In the genomic region with DNA sequence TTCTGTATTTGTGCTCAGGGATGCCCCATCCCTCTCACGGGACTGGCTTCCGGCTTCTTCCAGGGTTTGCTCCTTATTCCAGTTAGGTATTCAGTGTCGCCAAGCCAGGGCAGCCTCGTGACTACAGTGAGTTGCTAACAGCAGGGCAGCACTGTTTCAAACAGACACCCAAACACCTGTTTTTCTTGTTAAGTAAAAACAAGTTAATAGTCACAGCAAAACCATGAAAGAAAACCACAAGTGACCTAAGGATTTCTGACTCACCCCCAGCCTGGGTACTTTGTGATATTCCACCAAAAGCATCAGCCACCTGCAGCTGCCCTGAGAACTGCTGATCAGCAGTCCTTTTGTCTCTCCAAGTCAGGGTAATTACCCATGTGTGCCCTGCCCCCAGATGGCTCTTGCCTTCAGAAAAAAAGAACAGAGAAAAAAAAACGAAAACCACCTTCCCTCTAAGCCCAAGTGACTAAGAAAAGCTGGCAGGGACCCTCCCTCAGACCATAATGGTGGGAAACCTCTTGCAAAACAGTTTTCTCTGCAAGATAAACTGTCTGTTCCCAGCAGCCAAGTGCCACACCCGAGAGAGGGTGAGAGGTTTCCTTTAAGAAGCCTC, we compare ENCODE assay signal across 8 cellular contexts.
DNase-seq lines count a peak whose midpoint lies in the region; ATAC-seq lines count a peak whose summit lies in the region.

No MANE protein-coding gene starts in this region.

- no peak overlapping the region for H3K4me3 Mint-ChIP-seq in activated CD8-positive, alpha-beta memory T cell treated with anti-CD3 and anti-CD28 coated beads, Interleukin-2, amount 10 ng/mL, durations not matched to agents 7 days and 5 days

- in situ Hi-C loops in ACHN (cut with HindIII; ENCODE audit: low pct_ligation_motif_present, low pct_unique_long_range_greater_than_20kb, low sequenced_read_pairs) = no loop called here

- no peaks in the 10 kb centered on the region for H3K36me3 Mint-ChIP-seq in activated CD8-positive, alpha-beta memory T cell treated with anti-CD3 and anti-CD28 coated beads, Interleukin-2, amount 10 ng/mL, durations not matched to agents 7 days and 5 days

- H3K9me3 Mint-ChIP-seq in activated CD8-positive, alpha-beta memory T cell treated with anti-CD3 and anti-CD28 coated beads, Interleukin-2, amount 10 ng/mL, durations not matched to agents 7 days and 5 days (ENCODE audit: low read depth) = no peaks in the 10 kb centered on the region

- H3K27me3 Mint-ChIP-seq in activated CD8-positive, alpha-beta memory T cell treated with anti-CD3 and anti-CD28 coated beads, Interleukin-2, amount 10 ng/mL, durations not matched to agents 7 days and 5 days = peaks cover 4% of the 10 kb centered on the region

- peak; percentile 88 for ATAC-seq in GM18870 (IDR thresholded peaks at IDR 0.05; ENCODE audit: unreplicated experiment)
- peak; percentile 87 for ATAC-seq in HG03045 (IDR thresholded peaks at IDR 0.05; ENCODE audit: unreplicated experiment)
- peak; percentile 70 for ATAC-seq in activated CD8-positive, alpha-beta memory T cell treated with anti-CD3 and anti-CD28 coated beads, Interleukin-2, amount 10 ng/mL, durations not matched to agents 7 days and 5 days

- peaks cover 54% of the 10 kb centered on the region for H3K4me1 Mint-ChIP-seq in activated CD8-positive, alpha-beta memory T cell treated with anti-CD3 and anti-CD28 coated beads, Interleukin-2, amount 10 ng/mL, durations not matched to agents 7 days and 5 days

- DNase-seq in ACHN (peak; percentile 99), NCI-H2171 treated with DMSO at 0.1 percent for 48 hours (lab: John Stamatoyannopoulos, UW) (peak; percentile 87), germinal center (ENCODE audit: low spot score) (peak; percentile 49), NCI-H1694 (lab: John Stamatoyannopoulos, UW) (no peak)
- peak; percentile 70 for DNase-seq in activated CD8-positive, alpha-beta memory T cell treated with anti-CD3 and anti-CD28 coated beads, Interleukin-2, amount 10 ng/mL, durations not matched to agents 7 days and 5 days
- peak; percentile 61 to 63 for DNase-seq in stimulated activated CD4-positive, alpha-beta T cell treated with anti-CD3 and anti-CD28 coated beads, Interleukin-2, amount 100 ng/mL, for 24 hours

- CTCF ChIA-PET in activated CD8-positive, alpha-beta memory T cell treated with anti-CD3 and anti-CD28 coated beads, Interleukin-2, amount 10 ng/mL, durations not matched to agents 7 days and 5 days (lab: Charles Lee) = interaction anchor here (1.2 kb wide), 1 partner anchor 589 kb away, joined by 3 read pairs; no protein-coding TSS in a partner anchor

- H3K27ac Mint-ChIP-seq in activated CD8-positive, alpha-beta memory T cell treated with anti-CD3 and anti-CD28 coated beads, Interleukin-2, amount 10 ng/mL, durations not matched to agents 7 days and 5 days = peak overlapping the region; percentile 77
